In the genomic region with DNA sequence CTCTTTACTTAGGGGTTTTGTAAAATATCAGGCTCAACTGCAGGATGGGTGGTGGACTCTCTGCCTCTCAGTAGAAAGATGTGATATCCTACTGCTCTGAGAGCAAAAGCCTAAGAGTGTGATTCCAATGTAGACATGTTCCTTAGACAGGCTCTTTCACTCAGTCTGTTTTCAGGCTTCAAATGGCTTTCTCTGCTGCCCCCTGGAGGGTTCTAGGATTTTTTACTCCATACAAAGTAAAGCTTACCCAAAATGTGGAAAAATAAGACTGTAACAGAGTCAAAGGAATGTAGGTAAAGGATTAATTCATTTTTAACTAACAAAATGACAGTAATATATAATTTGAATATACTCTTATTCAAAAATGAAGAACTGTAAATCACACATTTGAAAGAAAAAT, we compare ENCODE assay signal across 8 cellular contexts. TPM values are rescaled to one million over a fixed set of nuclear protein-coding genes. Genes with fewer than 3 reads are reported as not detected.
DNase-seq lines count a peak whose midpoint lies in the region; ATAC-seq and TF ChIP-seq lines count a peak whose summit lies in the region.

No MANE protein-coding gene starts in this region.

- DNase-seq in AG04450 (ENCODE audit: low read depth, low spot score) (peak; percentile 13), GM06990 (ENCODE audit: extremely low read depth, insufficient read length) (no peak), NCI-H446 (lab: John Stamatoyannopoulos, UW) (peak; percentile 12 to 73), ovary (peak in 3 of 5 donors; percentile 16 to 48 (median 34))
- peak; percentile 7 for DNase-seq in activated gamma-delta T cell treated with anti-CD3 and anti-CD28 coated beads, Interleukin-2, amount 50 U/mL, for 16 hours (ENCODE audit: low read depth)

- TF ChIP-seq POLR2A in gastroesophageal sphincter (IDR thresholded peaks at IDR 0.05) = no peak
- TF ChIP-seq POLR2A in ovary (IDR thresholded peaks at IDR 0.05) = no peak

- TF ChIP-seq EP300 in gastroesophageal sphincter (IDR thresholded peaks at IDR 0.05) = no peak
- TF ChIP-seq EP300 in ovary (IDR thresholded peaks at IDR 0.05) = no peak

- H3K27me3 ChIP-seq in AG04450 (ENCODE audit: control insufficient read depth, insufficient read depth, low read length) = no peaks in the 10 kb centered on the region
- no peaks in the 10 kb centered on the region for H3K27me3 ChIP-seq in GM06990 (replicated peaks; ENCODE audit: control insufficient read depth, insufficient read depth, low read length)
- H3K27me3 ChIP-seq in gastroesophageal sphincter = no peaks in the 10 kb centered on the region
- no peaks in the 10 kb centered on the region for H3K27me3 ChIP-seq in ovary

- H3K4me1 ChIP-seq in gastroesophageal sphincter (no peaks in the 10 kb centered on the region), ovary (ENCODE audit: insufficient read depth) (no peaks in the 10 kb centered on the region)

- H3K27ac ChIP-seq in AG04450 (ENCODE audit: low read depth, low read length) (no peak overlapping the region), gastroesophageal sphincter (no peak overlapping the region), ovary (no peak overlapping the region)

- POLR2A ChIA-PET in AG04450 (lab: Yijun Ruan, JAX) = no interaction called here

- CTCF ChIA-PET in AG04450 (lab: Charles Lee) = interaction anchor here (0.6 to 11.8 kb wide), 29 partner anchors 8 to 531 kb away, joined by 3 to 199 read pairs (median 5); no protein-coding TSS in a partner anchor

- no peaks in the 10 kb centered on the region for H3K9me3 ChIP-seq in AG04450 (ENCODE audit: control insufficient read depth, insufficient read depth, low read length)
- H3K9me3 ChIP-seq in gastroesophageal sphincter = no peaks in the 10 kb centered on the region
- H3K9me3 ChIP-seq in ovary = no peaks in the 10 kb centered on the region

- TF ChIP-seq CTCF in AG04450 (IDR thresholded peaks at IDR 0.05; ENCODE audit: low read depth, low read length) (peak; percentile 78), GM06990 (IDR thresholded peaks at IDR 0.05; ENCODE audit: insufficient read depth, low read length, poor library complexity, severe bottlenecking) (peak; percentile 67), gastroesophageal sphincter (IDR thresholded peaks at IDR 0.05) (peak; percentile 38 to 63 (median 54)), ovary (IDR thresholded peaks at IDR 0.05) (peak in 2 of 3 donors; percentile 13 to 33)

- no peak overlapping the region for H3K4me3 ChIP-seq in AG04450 (ENCODE audit: low read depth, low read length)
- no peak overlapping the region for H3K4me3 ChIP-seq in GM06990 (replicated peaks; ENCODE audit: low read depth, low read length)
- no peak overlapping the region for H3K4me3 ChIP-seq in gastroesophageal sphincter
- no peak overlapping the region for H3K4me3 ChIP-seq in ovary

- peak; percentile 56 for ATAC-seq in HG02938 (IDR thresholded peaks at IDR 0.05; ENCODE audit: unreplicated experiment)
- ATAC-seq in gastroesophageal sphincter = peak; percentile 67
- no peak for ATAC-seq in GM21576 (IDR thresholded peaks at IDR 0.05; ENCODE audit: unreplicated experiment)

- intact Hi-C loops in ovary (cut with DNase I) = loop anchor here in 2 of 4 donors (10.0 kb wide), 2 partner anchors 390 to 500 kb away; no protein-coding TSS in a partner anchor

- H3K36me3 ChIP-seq in GM06990 (ENCODE audit: control insufficient read depth, insufficient read depth, low read length) (no peaks in the 10 kb centered on the region), gastroesophageal sphincter (peaks cover 0 to 22% of the 10 kb centered on the region in 2 donors), ovary (no peaks in the 10 kb centered on the region)

RNA-seq across cellular contexts. Expression of a gene that starts 32.1 kb away (rescaled TPM):
- polyA plus RNA-seq in AG04450 (2011; rRNA removed) = 1.4 and 2.0 TPM in 2 replicates
- polyA minus RNA-seq in AG04450 (2011; rRNA and poly(A)+ RNA removed) = 1.5 and 3.4 TPM in 2 replicates
- total RNA-seq in gastroesophageal sphincter = 1 to 10 TPM; 2.8 to 4.7 (median 3.9) TPM
- 1 to 10 TPM; 4.2 to 6.1 (median 4.5) TPM for total RNA-seq in ovary
- polyA plus RNA-seq in ovary = 1 to 10 TPM; 1.5 to 1.8 TPM

RNA-seq across cellular contexts. Expression of a gene that starts 32.4 kb away (rescaled TPM):
- polyA plus RNA-seq in AG04450 (2011; rRNA removed) (22.8 and 44.2 TPM in 2 replicates), ovary (10 to 100 TPM; 39.4 to 42.3 TPM)
- 3.1 and 5.1 TPM in 2 replicates for polyA minus RNA-seq in AG04450 (2011; rRNA and poly(A)+ RNA removed)
- total RNA-seq in gastroesophageal sphincter (10 to 100 TPM; 59.1 to 74.2 (median 65.4) TPM), ovary (10 to 100 TPM; 25.0 to 47.1 (median 36.3) TPM)

Comparison
In these comparisons a context has a peak if more than half of its experiments do, and no peak if none do; other contexts are left out.
1. CTCF ChIP-seq: peak in every context shown above with its lines; median percentile 78 in AG04450; 67 in GM06990; 54 in gastroesophageal sphincter; 23 in ovary.